Comparison of ENCODE assay signal across 25 cellular contexts in genomic region chr1:111938123-111938522, GRCh38. TPM values are rescaled to one million over a fixed set of nuclear protein-coding genes. Genes with fewer than 3 reads are reported as not detected.
"Had no signal": no experiment of that assay in that cellular context is flagged by ENCODE, and none has a peak within 500 bp of the region (broad histone marks: within the 10 kb centered on the region; RNA-seq: fewer than 3 reads in every experiment).

No MANE protein-coding gene starts in this region.

- H3K79me2 ChIP-seq: hepatocyte had no signal

- DNase-seq: activated CD4-positive, alpha-beta T cell treated with anti-CD3 and anti-CD28 coated beads, Interleukin-2, amount 50 U/mL, for 1 hour; activated CD8-positive, alpha-beta memory T cell treated with anti-CD3 and anti-CD28 coated beads, Interleukin-2, amount 50 U/mL, for 4 hours; activated effector memory CD4-positive, alpha-beta T cell treated with Interleukin-2 at 50 U/mL for 16 hours; activated naive CD4-positive, alpha-beta T cell treated with anti-CD3 and anti-CD28 coated beads for 36 hours; activated naive CD8-positive, alpha-beta T cell treated with anti-CD3 and anti-CD28 coated beads, Interleukin-2, amount 10 ng/mL, durations not matched to agents 7 days and 5 days; activated T-cell treated with anti-CD3 and anti-CD28 coated beads, Interleukin-2, amount 50 U/mL, for 48 hours; amygdala; glutamatergic neuron; immature natural killer cell; kidney glomerular epithelial cell; left lung; naive thymus-derived CD8-positive, alpha-beta T cell; ovary; psoas muscle; stimulated activated CD4-positive, alpha-beta T cell treated with anti-CD3 and anti-CD28 coated beads, Interleukin-4, amount 100 ng/mL, for 24 hours; stimulated activated naive CD8-positive, alpha-beta T cell treated with anti-CD3 and anti-CD28 coated beads, Interleukin-15, Interleukin-2, amounts not matched to agents 100 U/mL and 50 U/mL, for 24 hours; upper lobe of left lung had no signal

- H2AFZ ChIP-seq: hepatocyte had no signal

- H3K4me2 ChIP-seq: hepatocyte had no signal

- FAIRE-seq: endometrium, frontal cortex had no signal

- H3K27me3 ChIP-seq: hepatocyte, ovary, right atrium auricular region, upper lobe of left lung had no signal

- H3K4me1 Mint-ChIP-seq: activated naive CD8-positive, alpha-beta T cell treated with anti-CD3 and anti-CD28 coated beads, Interleukin-2, amount 10 ng/mL, durations not matched to agents 7 days and 5 days; immature natural killer cell; mesothelial cell of epicardium; naive thymus-derived CD8-positive, alpha-beta T cell had no signal

- H3K4me1 ChIP-seq: left lung, psoas muscle, upper lobe of left lung had no signal

- H3K9me3 Mint-ChIP-seq: activated naive CD4-positive, alpha-beta T cell treated with anti-CD3 and anti-CD28 coated beads for 36 hours; activated naive CD8-positive, alpha-beta T cell treated with anti-CD3 and anti-CD28 coated beads, Interleukin-2, amount 10 ng/mL, durations not matched to agents 7 days and 5 days had no signal

- H3K36me3 ChIP-seq: left lung, ovary, right atrium auricular region, upper lobe of left lung had no signal

- H3K4me3 ChIP-seq: hepatocyte, left lung, lung, ovary, psoas muscle, right atrium auricular region, upper lobe of left lung had no signal

- H3K27ac Mint-ChIP-seq: activated naive CD4-positive, alpha-beta T cell treated with anti-CD3 and anti-CD28 coated beads for 36 hours; activated naive CD8-positive, alpha-beta T cell treated with anti-CD3 and anti-CD28 coated beads, Interleukin-2, amount 10 ng/mL, durations not matched to agents 7 days and 5 days; immature natural killer cell; mesothelial cell of epicardium; naive thymus-derived CD8-positive, alpha-beta T cell had no signal

- H3K9me3 ChIP-seq: left lung, ovary, psoas muscle, right atrium auricular region, upper lobe of left lung had no signal

- ATAC-seq: activated CD4-positive, CD25-positive, alpha-beta regulatory T cell treated with anti-CD3 and anti-CD28 coated beads, Interleukin-2, amount 50 U/mL, for 24 hours; left lung; naive thymus-derived CD8-positive, alpha-beta T cell; psoas muscle; stimulated activated naive CD8-positive, alpha-beta T cell treated with anti-CD3 and anti-CD28 coated beads, Interleukin-15, Interleukin-2, amounts not matched to agents 100 U/mL and 50 U/mL, for 24 hours had no signal

- H3K36me3 Mint-ChIP-seq: activated naive CD8-positive, alpha-beta T cell treated with anti-CD3 and anti-CD28 coated beads, Interleukin-2, amount 10 ng/mL, durations not matched to agents 7 days and 5 days; immature natural killer cell; mesothelial cell of epicardium; naive thymus-derived CD8-positive, alpha-beta T cell had no signal

- H3K27ac ChIP-seq: hepatocyte, left lung, ovary, psoas muscle, right atrium auricular region, upper lobe of left lung had no signal

- H3K4me3 Mint-ChIP-seq: activated naive CD4-positive, alpha-beta T cell treated with anti-CD3 and anti-CD28 coated beads for 36 hours; activated naive CD8-positive, alpha-beta T cell treated with anti-CD3 and anti-CD28 coated beads, Interleukin-2, amount 10 ng/mL, durations not matched to agents 7 days and 5 days; immature natural killer cell; mesothelial cell of epicardium; naive thymus-derived CD8-positive, alpha-beta T cell had no signal

RNA-seq across cellular contexts. Expression of gene KCND3, which starts 51.3 kb away (rescaled TPM):
- total RNA-seq: activated naive CD4-positive, alpha-beta T cell treated with anti-CD3 and anti-CD28 coated beads for 36 hours; activated naive CD8-positive, alpha-beta T cell treated with anti-CD3 and anti-CD28 coated beads, Interleukin-2, amount 10 ng/mL, durations not matched to agents 7 days and 5 days; naive thymus-derived CD8-positive, alpha-beta T cell; T-helper 2 cell treated with Interferon-gamma antibody and Interleukin-4, amounts not matched to agents 100 ng/mL and 5 ng/mL, for 36 hours had no signal
